25 cellular contexts compared by ENCODE assay signal in genomic region chr3:17588422-17588821, GRCh38.
DNase-seq lines count a peak whose midpoint lies in the region; ATAC-seq, FAIRE-seq and TF ChIP-seq lines count a peak whose summit lies in the region.
"Had no signal": no experiment of that assay in that cellular context is flagged by ENCODE, and none has a peak within 500 bp of the region (broad histone marks: within the 10 kb centered on the region; RNA-seq: fewer than 3 reads in every experiment).

No MANE protein-coding gene starts in this region.

- TF ChIP-seq CTCF in HepG2 (CRISPR knock-in tag; IDR thresholded peaks at IDR 0.05) (no peak), right lobe of liver (IDR thresholded peaks at IDR 0.05) (no peak), osteoblast (IDR thresholded peaks at IDR 0.05; ENCODE audit: extremely low read depth, low read depth, low read length) (no peak)

- no peak overlapping the region for H3K4me3 ChIP-seq in HepG2 (replicated peaks in 1 of 3; ENCODE audit: insufficient read depth in 1 of 3, low read depth in 2 of 3, low read length in 3 of 3)
- H3K4me3 ChIP-seq in right lobe of liver: no peak overlapping the region
- H3K4me3 ChIP-seq in SK-N-MC: no peak overlapping the region
- no peak overlapping the region for H3K4me3 ChIP-seq in osteoblast (ENCODE audit: insufficient read depth, low read length)
- no peak overlapping the region for H3K4me3 ChIP-seq in SJCRH30
- H3K4me3 ChIP-seq: BLaER1, GM12878 had no signal

- H3K4me1 ChIP-seq in HepG2 (ENCODE audit: insufficient read depth, low read length) (peaks cover 20% of the 10 kb centered on the region), right lobe of liver (no peaks in the 10 kb centered on the region), osteoblast (ENCODE audit: insufficient read depth, low read length) (peaks cover 5% of the 10 kb centered on the region), SJCRH30 (no peaks in the 10 kb centered on the region)
- H3K4me1 ChIP-seq: BE2C, BLaER1 had no signal

- H3K4me2 ChIP-seq in HepG2 (ENCODE audit: low read depth, low read length): no peak overlapping the region
- H3K4me2 ChIP-seq in osteoblast (ENCODE audit: insufficient read depth, low read length): no peak overlapping the region
- H3K4me2 ChIP-seq: BLaER1 had no signal

- H3K79me2 ChIP-seq in HepG2 (ENCODE audit: insufficient read depth, low read length) (no peaks in the 10 kb centered on the region), osteoblast (ENCODE audit: insufficient read depth, low read length) (no peaks in the 10 kb centered on the region)

- H3K27ac ChIP-seq in HepG2 (ENCODE audit: extremely low read length, insufficient read depth, low read length): no peak overlapping the region
- no peak overlapping the region for H3K27ac ChIP-seq in right lobe of liver
- H3K27ac ChIP-seq in SK-N-MC: peak overlapping the region; percentile 36; the same call in 1 of the 2 replicates
- no peak overlapping the region for H3K27ac ChIP-seq in osteoblast (ENCODE audit: low read depth, low read length)
- no peak overlapping the region for H3K27ac ChIP-seq in SJCRH30
- H3K27ac ChIP-seq: 22Rv1, BLaER1 had no signal

- no peak for TF ChIP-seq POLR2A in HepG2 (IDR thresholded peaks at IDR 0.05; ENCODE audit: insufficient read depth in 1 of 2, low read depth in 2 of 2, low read length in 2 of 2)
- no peak for TF ChIP-seq POLR2A in right lobe of liver (IDR thresholded peaks at IDR 0.05)

- no peak overlapping the region for H3K9ac ChIP-seq in HepG2 (ENCODE audit: insufficient read depth, low read depth, low read length)
- H3K9ac ChIP-seq in SK-N-MC (ENCODE audit: insufficient read length): no peak overlapping the region
- H3K9ac ChIP-seq: BLaER1 had no signal

- intact Hi-C loops in HepG2 (cut with micrococcal nuclease; ENCODE audit: unreplicated experiment) (no loop called here), right lobe of liver (cut with DNase I) (no loop called here)

- CTCF ChIA-PET in HepG2 (lab: Yijun Ruan, JAX; ENCODE audit: low intra/inter-chr PET ratio, low total read pairs): no interaction called here

- H3K27me3 ChIP-seq in HepG2 (ENCODE audit: control insufficient read depth in 1 of 2, insufficient read depth in 2 of 2, low read length in 2 of 2) (no peaks in the 10 kb centered on the region), right lobe of liver (no peaks in the 10 kb centered on the region), osteoblast (ENCODE audit: insufficient read depth, low read length) (no peaks in the 10 kb centered on the region), SJCRH30 (no peaks in the 10 kb centered on the region)
- H3K27me3 ChIP-seq: BE2C, BLaER1 had no signal

- H4K20me1 ChIP-seq in HepG2 (ENCODE audit: insufficient read depth, low read length) (no peaks in the 10 kb centered on the region), osteoblast (ENCODE audit: insufficient read depth, low read length) (no peaks in the 10 kb centered on the region)
- H4K20me1 ChIP-seq: BLaER1 had no signal

- H2AFZ ChIP-seq in HepG2 (ENCODE audit: low read length) (no peak overlapping the region), osteoblast (ENCODE audit: low read length) (no peak overlapping the region)

- ATAC-seq in HepG2 (no peak), right lobe of liver (no peak), HG02642 (IDR thresholded peaks at IDR 0.05; ENCODE audit: poor library complexity, unreplicated experiment) (no peak)
- ATAC-seq: GM12878 had no signal

- no peaks in the 10 kb centered on the region for H3K36me3 ChIP-seq in HepG2 (replicated peaks in 1 of 2; ENCODE audit: control insufficient read depth in 1 of 2, insufficient read depth in 2 of 2, low read length in 2 of 2)
- peaks cover 0 to 4% (median 0%) of the 10 kb centered on the region in 4 donors for H3K36me3 ChIP-seq in right lobe of liver
- H3K36me3 ChIP-seq in SK-N-MC (ENCODE audit: insufficient read depth, low read length): no peaks in the 10 kb centered on the region
- H3K36me3 ChIP-seq in osteoblast (ENCODE audit: insufficient read depth, low read length): no peaks in the 10 kb centered on the region
- no peaks in the 10 kb centered on the region for H3K36me3 ChIP-seq in SJCRH30
- H3K36me3 ChIP-seq: BE2C had no signal

- POLR2A ChIA-PET in HepG2 (lab: Yijun Ruan, JAX): no interaction called here

- BruUV-seq in HepG2 (replicated peaks; lab: Mats Ljungman, UMichigan): no TSS peak

- no peaks in the 10 kb centered on the region for H3K9me3 ChIP-seq in HepG2 (ENCODE audit: low read length)
- peaks cover 0 to 3% (median 0%) of the 10 kb centered on the region in 4 donors for H3K9me3 ChIP-seq in right lobe of liver
- H3K9me3 ChIP-seq in SK-N-MC (ENCODE audit: low read depth, low read length): no peaks in the 10 kb centered on the region
- H3K9me3 ChIP-seq in osteoblast (ENCODE audit: low read depth, low read length): peaks cover 2% of the 10 kb centered on the region
- H3K9me3 ChIP-seq in SJCRH30 (replicated peaks): peaks cover 10% of the 10 kb centered on the region
- H3K9me3 ChIP-seq: BE2C had no signal

- WGBS in HepG2 (ENCODE audit: low lambda C conversion rate): 100% methylated on average over 1 of the region's 1 CpG
- 100% methylated on average over 1 of the region's 1 CpG for WGBS in right lobe of liver (ENCODE audit: insufficient coverage, low coverage, low lambda C conversion rate, missing lambda C conversion rate)

- in situ Hi-C loops in HepG2 (cut with HindIII; ENCODE audit: extremely low pct_ligation_motif_present, low pct_unique_long_range_greater_than_20kb): no loop called here

- DNase-seq in HepG2 (ENCODE audit: low spot score) (no peak), right lobe of liver (no peak), SK-N-MC (ENCODE audit: low read depth, low spot score) (no peak), osteoblast (ENCODE audit: insufficient read length, low spot score, missing footprints) (peak; percentile 0), SJCRH30 (no peak)
- DNase-seq: ACHN; BE2C; C1 segment of cervical spinal cord; CD4-positive, alpha-beta memory T cell; CD4-positive, CD25-positive, alpha-beta regulatory T cell; CD8-positive, alpha-beta memory T cell; COR-L47; DMS 273 treated with DMSO at 0.1 percent for 48 hours; DMS153; DMS53; DMS79; DND-41; EL; GDM1 had no signal

- no peak for TF ChIP-seq EP300 in HepG2 (IDR thresholded peaks at IDR 0.05; ENCODE audit: low read depth in 2 of 2, low read length in 2 of 2)
- no peak for TF ChIP-seq EP300 in HepG2 (CRISPR knock-in tag; IDR thresholded peaks at IDR 0.05; ENCODE audit: borderline replicate concordance)

- no peak for TF ChIP-seq RAD21 in HepG2 (CRISPR knock-in tag; IDR thresholded peaks at IDR 0.05)

- no peak for FAIRE-seq in HepG2 (lab: Jason Lieb, UNC)
- FAIRE-seq: GM12878, GM12892, GM18507 had no signal

TF ChIP-seq in HepG2, 621 proteins besides CTCF, POLR2A, EP300 and RAD21:
- TF ChIP-seq IKZF4 (CRISPR knock-in tag; IDR thresholded peaks at IDR 0.05; ENCODE audit: borderline replicate concordance, low read depth, not compliant biosample characterization) (no peak), EED (CRISPR knock-in tag; IDR thresholded peaks at IDR 0.05) (no peak), MAFF (IDR thresholded peaks at IDR 0.05; ENCODE audit: low read depth, low read length) (peak; percentile 80), MAFK (conservative IDR thresholded peaks at IDR 0.05 in 1 of 2, IDR thresholded peaks at IDR 0.05 in 1 of 2; ENCODE audit: low read length in 2 of 2) (peak; percentile 64 to 76), FOXC1 (CRISPR knock-in tag; IDR thresholded peaks at IDR 0.05; ENCODE audit: borderline replicate concordance) (no peak)
